In the genomic region with DNA sequence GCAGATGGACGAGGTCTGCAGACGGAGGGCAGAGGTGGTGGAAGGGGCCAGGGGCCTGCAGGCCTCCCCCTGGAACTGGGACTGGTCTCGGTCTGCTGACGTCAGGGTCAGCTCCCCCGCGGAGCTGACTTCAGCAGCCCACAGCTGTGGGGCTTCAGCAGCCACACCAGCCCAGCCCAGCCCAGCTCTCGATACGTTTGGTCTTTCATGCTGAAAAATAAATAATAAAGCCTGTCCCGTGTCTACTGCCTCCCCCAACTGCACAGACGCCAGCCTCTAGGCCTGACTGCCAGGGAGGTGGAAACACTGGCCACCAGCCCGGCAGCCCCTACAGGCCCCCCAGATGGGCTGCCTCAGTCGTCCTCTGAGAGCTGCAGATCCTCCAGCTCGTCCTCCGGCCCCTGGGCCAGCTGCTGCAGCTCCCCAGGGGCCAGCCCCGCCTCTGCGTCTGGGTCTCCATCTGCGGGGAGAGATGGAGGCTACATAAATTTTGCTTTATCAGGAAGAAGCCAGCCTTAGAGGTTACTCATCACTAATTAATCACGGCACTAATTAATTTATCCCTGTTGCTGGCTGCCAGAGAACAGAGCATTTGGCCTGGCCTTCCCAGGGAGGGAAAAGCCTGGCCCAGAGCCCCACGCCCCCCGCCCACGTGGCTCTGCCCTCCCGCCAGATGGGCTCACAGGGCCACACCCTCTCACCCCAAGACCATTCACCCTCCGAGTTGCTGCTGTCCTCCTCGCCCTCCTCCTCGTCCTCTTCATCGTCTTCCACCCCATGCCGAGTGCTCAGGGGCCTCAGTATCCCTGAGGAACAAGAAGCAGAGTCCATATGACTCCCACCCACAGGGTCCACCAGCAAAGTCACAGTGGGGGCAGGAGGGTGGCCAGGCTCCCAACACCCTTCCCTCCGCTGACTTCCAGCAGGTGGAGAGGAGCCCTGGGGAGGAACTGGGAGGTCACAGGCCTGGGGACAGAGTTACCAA, we compare ENCODE assay signal across 2 cellular contexts.
A peak's percentile ranks its signal among the peaks of the same experiment; 100 is the strongest.
TF ChIP-seq lines count a peak whose summit lies in the region.

No MANE protein-coding gene starts in this region.

TF ChIP-seq in A549, 52 proteins besides CTCF, POLR2A, EP300 and RAD21:
- TF ChIP-seq SMC3 (IDR thresholded peaks at IDR 0.05) = no peak
- no peak for TF ChIP-seq CHD2 (IDR thresholded peaks at IDR 0.05; ENCODE audit: low read length, partially characterized antibody)
- peak; percentile 13; the same call in 1 of the 2 replicates for TF ChIP-seq GATA3 (IDR thresholded peaks at IDR 0.05; ENCODE audit: borderline replicate concordance)
- TF ChIP-seq KDM5A (IDR thresholded peaks at IDR 0.05) = no peak
- TF ChIP-seq, protein P1, sequence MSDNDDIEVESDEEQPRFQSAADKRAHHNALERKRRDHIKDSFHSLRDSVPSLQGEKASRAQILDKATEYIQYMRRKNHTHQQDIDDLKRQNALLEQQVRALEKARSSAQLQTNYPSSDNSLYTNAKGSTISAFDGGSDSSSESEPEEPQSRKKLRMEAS (IDR thresholded peaks at IDR 0.05) = peak; percentile 58; the same call in 1 of the 2 replicates
- no peak for TF ChIP-seq TFCP2L1 (CRISPR knock-in tag; IDR thresholded peaks at IDR 0.05)
- TF ChIP-seq ZSCAN20 (CRISPR knock-in tag; IDR thresholded peaks at IDR 0.05) = no peak
- peak; percentile 57; the same call in 1 of the 2 replicates for TF ChIP-seq E2F6 (IDR thresholded peaks at IDR 0.05; ENCODE audit: borderline replicate concordance, low read depth)
- no peak for TF ChIP-seq ZC3H11A (IDR thresholded peaks at IDR 0.05)
- no peak for TF ChIP-seq ATOH8 (CRISPR knock-in tag; IDR thresholded peaks at IDR 0.05; ENCODE audit: low read depth)
- TF ChIP-seq PBX3 (IDR thresholded peaks at IDR 0.05) = peak; percentile 35
- TF ChIP-seq, protein P2, sequence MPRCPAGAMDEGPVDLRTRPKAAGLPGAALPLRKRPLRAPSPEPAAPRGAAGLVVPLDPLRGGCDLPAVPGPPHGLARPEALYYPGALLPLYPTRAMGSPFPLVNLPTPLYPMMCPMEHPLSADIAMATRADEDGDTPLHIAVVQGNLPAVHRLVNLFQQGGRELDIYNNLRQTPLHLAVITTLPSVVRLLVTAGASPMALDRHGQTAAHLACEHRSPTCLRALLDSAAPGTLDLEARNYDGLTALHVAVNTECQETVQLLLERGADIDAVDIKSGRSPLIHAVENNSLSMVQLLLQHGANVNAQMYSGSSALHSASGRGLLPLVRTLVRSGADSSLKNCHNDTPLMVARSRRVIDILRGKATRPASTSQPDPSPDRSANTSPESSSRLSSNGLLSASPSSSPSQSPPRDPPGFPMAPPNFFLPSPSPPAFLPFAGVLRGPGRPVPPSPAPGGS (IDR thresholded peaks at IDR 0.05) = peak; percentile 38; the same call in 1 of the 3 replicates
- peak; percentile 73 to 76; a peak in 4 of 5 replicates for TF ChIP-seq JUN (IDR thresholded peaks at IDR 0.05)
- TF ChIP-seq, protein P3, sequence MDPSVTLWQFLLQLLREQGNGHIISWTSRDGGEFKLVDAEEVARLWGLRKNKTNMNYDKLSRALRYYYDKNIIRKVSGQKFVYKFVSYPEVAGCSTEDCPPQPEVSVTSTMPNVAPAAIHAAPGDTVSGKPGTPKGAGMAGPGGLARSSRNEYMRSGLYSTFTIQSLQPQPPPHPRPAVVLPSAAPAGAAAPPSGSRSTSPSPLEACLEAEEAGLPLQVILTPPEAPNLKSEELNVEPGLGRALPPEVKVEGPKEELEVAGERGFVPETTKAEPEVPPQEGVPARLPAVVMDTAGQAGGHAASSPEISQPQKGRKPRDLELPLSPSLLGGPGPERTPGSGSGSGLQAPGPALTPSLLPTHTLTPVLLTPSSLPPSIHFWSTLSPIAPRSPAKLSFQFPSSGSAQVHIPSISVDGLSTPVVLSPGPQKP (IDR thresholded peaks at IDR 0.05; ENCODE audit: low read depth, low read length) = no peak
- TF ChIP-seq EHMT2 (IDR thresholded peaks at IDR 0.05; ENCODE audit: low read depth) = no peak
- no peak for TF ChIP-seq ZFP36 (IDR thresholded peaks at IDR 0.05; ENCODE audit: borderline replicate concordance, partially characterized antibody)

TF ChIP-seq in K562, 482 proteins besides CTCF, POLR2A, EP300 and RAD21 (continues in another document):
- TF ChIP-seq SRSF9 (IDR thresholded peaks at IDR 0.05; ENCODE audit: borderline replicate concordance, low read depth, low read length) (no peak), TCF15 (CRISPR knock-in tag; IDR thresholded peaks at IDR 0.05) (no peak), SAFB (IDR thresholded peaks at IDR 0.05; ENCODE audit: borderline replicate concordance, low read depth, low read length) (no peak), PRDM10 (IDR thresholded peaks at IDR 0.05; ENCODE audit: partially characterized antibody) (peak; percentile 90), HSF4 (CRISPR knock-in tag; IDR thresholded peaks at IDR 0.05; ENCODE audit: borderline replicate concordance) (no peak), TCF7L2 (IDR thresholded peaks at IDR 0.05; ENCODE audit: low read depth, low read length) (no peak), ETV1 (tag; conservative IDR thresholded peaks at IDR 0.05; ENCODE audit: low read depth) (no peak), NFE2 (IDR thresholded peaks at IDR 0.05; ENCODE audit: low read depth) (no peak), CBX1 (IDR thresholded peaks at IDR 0.05; ENCODE audit: low read depth) (no peak), VEZF1 (CRISPR knock-in tag; IDR thresholded peaks at IDR 0.05) (no peak), CREM (IDR thresholded peaks at IDR 0.05; ENCODE audit: low read depth) (peak; percentile 40; the same call in 1 of the 2 replicates), ZNF263 (CRISPR knock-in tag; IDR thresholded peaks at IDR 0.05; ENCODE audit: borderline replicate concordance) (peak; percentile 72), ZNF830 (CRISPR knock-in tag; IDR thresholded peaks at IDR 0.05) (no peak), ARID2 (IDR thresholded peaks at IDR 0.05) (no peak), EGR1 (conservative IDR thresholded peaks at IDR 0.05) (peak; percentile 37), CREB1 (IDR thresholded peaks at IDR 0.05) (0 out of 2 replicates have a peak, but pooled peaks have one; percentile 21), CREB1 (CRISPR knock-in tag; IDR thresholded peaks at IDR 0.05) (no peak), GATAD2A (IDR thresholded peaks at IDR 0.05) (no peak), CREB5 (CRISPR knock-in tag; IDR thresholded peaks at IDR 0.05) (no peak), ZBTB7A (IDR thresholded peaks at IDR 0.05; ENCODE audit: borderline replicate concordance, control insufficient read depth, low read depth, low read length) (peak; percentile 25; the same call in 1 of the 2 replicates), HOXB6 (CRISPR knock-in tag; IDR thresholded peaks at IDR 0.05; ENCODE audit: borderline replicate concordance) (no peak), ZFP30 (CRISPR knock-in tag; IDR thresholded peaks at IDR 0.05; ENCODE audit: borderline replicate concordance) (no peak), RBFOX2 (IDR thresholded peaks at IDR 0.05; ENCODE audit: low read depth, low read length) (peak; percentile 43; the same call in 1 of the 2 replicates), NKRF (IDR thresholded peaks at IDR 0.05; ENCODE audit: borderline replicate concordance) (no peak), DACH1 (IDR thresholded peaks at IDR 0.05; ENCODE audit: partially characterized antibody) (peak; percentile 50)
- TF ChIP-seq, protein P1 (CRISPR knock-in tag; IDR thresholded peaks at IDR 0.05) = peak; percentile 29; the same call in 1 of the 2 replicates
- TF ChIP-seq, protein P4, sequence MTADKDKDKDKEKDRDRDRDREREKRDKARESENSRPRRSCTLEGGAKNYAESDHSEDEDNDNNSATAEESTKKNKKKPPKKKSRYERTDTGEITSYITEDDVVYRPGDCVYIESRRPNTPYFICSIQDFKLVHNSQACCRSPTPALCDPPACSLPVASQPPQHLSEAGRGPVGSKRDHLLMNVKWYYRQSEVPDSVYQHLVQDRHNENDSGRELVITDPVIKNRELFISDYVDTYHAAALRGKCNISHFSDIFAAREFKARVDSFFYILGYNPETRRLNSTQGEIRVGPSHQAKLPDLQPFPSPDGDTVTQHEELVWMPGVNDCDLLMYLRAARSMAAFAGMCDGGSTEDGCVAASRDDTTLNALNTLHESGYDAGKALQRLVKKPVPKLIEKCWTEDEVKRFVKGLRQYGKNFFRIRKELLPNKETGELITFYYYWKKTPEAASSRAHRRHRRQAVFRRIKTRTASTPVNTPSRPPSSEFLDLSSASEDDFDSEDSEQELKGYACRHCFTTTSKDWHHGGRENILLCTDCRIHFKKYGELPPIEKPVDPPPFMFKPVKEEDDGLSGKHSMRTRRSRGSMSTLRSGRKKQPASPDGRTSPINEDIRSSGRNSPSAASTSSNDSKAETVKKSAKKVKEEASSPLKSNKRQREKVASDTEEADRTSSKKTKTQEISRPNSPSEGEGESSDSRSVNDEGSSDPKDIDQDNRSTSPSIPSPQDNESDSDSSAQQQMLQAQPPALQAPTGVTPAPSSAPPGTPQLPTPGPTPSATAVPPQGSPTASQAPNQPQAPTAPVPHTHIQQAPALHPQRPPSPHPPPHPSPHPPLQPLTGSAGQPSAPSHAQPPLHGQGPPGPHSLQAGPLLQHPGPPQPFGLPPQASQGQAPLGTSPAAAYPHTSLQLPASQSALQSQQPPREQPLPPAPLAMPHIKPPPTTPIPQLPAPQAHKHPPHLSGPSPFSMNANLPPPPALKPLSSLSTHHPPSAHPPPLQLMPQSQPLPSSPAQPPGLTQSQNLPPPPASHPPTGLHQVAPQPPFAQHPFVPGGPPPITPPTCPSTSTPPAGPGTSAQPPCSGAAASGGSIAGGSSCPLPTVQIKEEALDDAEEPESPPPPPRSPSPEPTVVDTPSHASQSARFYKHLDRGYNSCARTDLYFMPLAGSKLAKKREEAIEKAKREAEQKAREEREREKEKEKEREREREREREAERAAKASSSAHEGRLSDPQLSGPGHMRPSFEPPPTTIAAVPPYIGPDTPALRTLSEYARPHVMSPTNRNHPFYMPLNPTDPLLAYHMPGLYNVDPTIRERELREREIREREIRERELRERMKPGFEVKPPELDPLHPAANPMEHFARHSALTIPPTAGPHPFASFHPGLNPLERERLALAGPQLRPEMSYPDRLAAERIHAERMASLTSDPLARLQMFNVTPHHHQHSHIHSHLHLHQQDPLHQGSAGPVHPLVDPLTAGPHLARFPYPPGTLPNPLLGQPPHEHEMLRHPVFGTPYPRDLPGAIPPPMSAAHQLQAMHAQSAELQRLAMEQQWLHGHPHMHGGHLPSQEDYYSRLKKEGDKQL (CRISPR knock-in tag; IDR thresholded peaks at IDR 0.05; ENCODE audit: borderline replicate concordance) = no peak
